In the genomic region with DNA sequence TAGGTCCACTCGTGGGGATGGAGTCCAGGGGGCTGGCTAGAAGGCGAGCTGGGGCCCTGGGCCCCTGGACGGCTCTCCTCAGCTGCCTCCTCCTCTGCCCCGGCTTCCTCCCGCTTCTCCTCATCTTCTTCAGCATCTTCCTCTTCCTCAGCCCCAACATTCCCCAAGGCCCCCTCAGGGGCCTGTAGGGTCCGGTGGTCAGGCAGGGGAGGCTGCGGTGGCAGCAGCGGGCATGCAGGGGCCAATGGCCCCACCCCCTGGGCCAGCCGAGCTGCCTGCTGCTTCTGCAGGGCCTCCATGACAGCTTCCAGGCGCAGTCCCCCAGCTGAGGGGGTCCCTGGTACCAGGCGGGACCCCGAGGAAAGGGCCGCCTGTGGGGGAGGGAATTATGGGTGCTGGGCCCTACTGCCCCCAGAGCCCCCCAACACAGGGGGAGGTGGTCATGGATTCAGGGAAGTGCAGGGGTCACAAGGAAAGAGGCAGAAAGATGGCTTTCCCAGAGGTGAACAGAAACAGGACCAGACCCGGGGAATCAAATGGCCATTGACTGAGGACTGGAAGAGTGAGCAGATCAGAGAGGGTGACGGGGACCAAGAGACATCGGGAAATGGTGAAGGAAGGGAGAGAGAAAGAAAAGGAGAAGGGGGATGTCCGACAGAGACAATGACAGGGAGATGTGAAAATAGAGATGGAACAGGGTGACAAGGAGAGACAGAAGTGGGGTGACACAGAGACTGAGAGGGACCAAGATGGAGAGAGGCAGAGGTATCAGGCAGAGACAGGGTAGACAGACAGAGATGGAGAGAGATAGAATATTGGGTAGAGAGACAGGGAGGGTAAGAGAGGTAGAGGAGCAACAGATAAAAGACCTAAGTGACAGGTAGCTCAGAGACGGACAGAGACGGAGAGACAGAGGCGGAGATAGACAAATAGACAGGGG, we compare ENCODE assay signal across 10 cellular contexts. TPM values are rescaled to one million over a fixed set of nuclear protein-coding genes. Genes with fewer than 3 reads are reported as not detected.
A peak's percentile ranks its signal among the peaks of the same experiment; 100 is the strongest.
DNase-seq lines count a peak whose midpoint lies in the region; ATAC-seq, FAIRE-seq and TF ChIP-seq lines count a peak whose summit lies in the region.
"Had no signal": no experiment of that assay in that cellular context is flagged by ENCODE, and none has a peak within 500 bp of the region (broad histone marks: within the 10 kb centered on the region; RNA-seq: fewer than 3 reads in every experiment).

No MANE protein-coding gene starts in this region.

- peak overlapping the region in 8 of 12 donors; percentile 11 to 57 (median 48) for H3K4me3 ChIP-seq in heart left ventricle
- H3K4me3 ChIP-seq in GM12878 = no peak overlapping the region; the same call in 1 of the 2 replicates
- peak overlapping the region; percentile 61 for H3K4me3 ChIP-seq in thoracic aorta

- peaks cover 17% of the 10 kb centered on the region for H3K4me1 Mint-ChIP-seq in memory B cell

- ATAC-seq in heart left ventricle (no peak), GM12878 (no peak), memory B cell (ENCODE audit: low read depth) (no peak), thoracic aorta (ENCODE audit: insufficient number of reproducible peaks, low FRiP score, low read depth) (no peak), HG03045 (IDR thresholded peaks at IDR 0.05; ENCODE audit: unreplicated experiment) (no peak)

- no peak overlapping the region for H2AFZ ChIP-seq in GM12878 (ENCODE audit: control insufficient read depth, low read depth, low read length)

- BruUV-seq in GM12878 (replicated peaks; lab: Mats Ljungman, UMichigan) = no TSS peak

- H3K9me3 ChIP-seq in heart left ventricle (no peaks in the 10 kb centered on the region), GM12878 (replicated peaks; ENCODE audit: control insufficient read depth, insufficient read depth, low read length) (no peaks in the 10 kb centered on the region), thoracic aorta (no peaks in the 10 kb centered on the region)

- RAD21 ChIA-PET in GM12878 (lab: Charles Lee; ENCODE audit: unreplicated experiment) = no interaction called here

- FAIRE-seq in GM12878 (lab: Jason Lieb, UNC) = no peak

- SMC1A ChIA-PET in GM12878 (lab: Charles Lee; ENCODE audit: uncharacterized antibody, unreplicated experiment) = interaction anchor here (0.6 kb wide), 1 partner anchor 10 kb away, joined by 3 read pairs; no protein-coding TSS in a partner anchor

- H3K27ac ChIP-seq in heart left ventricle (no peak overlapping the region), GM12878 (ENCODE audit: control insufficient read depth, insufficient read depth) (no peak overlapping the region), thoracic aorta (peak overlapping the region in 1 of 2 donors; percentile 44)

- CTCF ChIA-PET in GM12878 (lab: Yijun Ruan, JAX) = no interaction called here

- TF ChIP-seq RAD21 in GM12878 (IDR thresholded peaks at IDR 0.05; ENCODE audit: insufficient read depth, low read depth, low read length) = no peak

- POLR2A ChIA-PET in GM12878 (lab: Charles Lee) = no interaction called here

- peak overlapping the region; percentile 82 for H3K4me3 Mint-ChIP-seq in memory B cell

- TF ChIP-seq CTCF in heart left ventricle (IDR thresholded peaks at IDR 0.05) (no peak), GM12878 (IDR thresholded peaks at IDR 0.05 in 2 of 3, conservative IDR thresholded peaks at IDR 0.05 in 1 of 3; ENCODE audit: control insufficient read depth in 2 of 3, extremely low read depth in 1 of 3, insufficient read depth in 1 of 3, low read depth in 3 of 3, low read length in 3 of 3) (no peak), thoracic aorta (IDR thresholded peaks at IDR 0.05) (no peak)

- no peaks in the 10 kb centered on the region for H3K36me3 ChIP-seq in heart left ventricle
- H3K36me3 ChIP-seq in GM12878 (ENCODE audit: control insufficient read depth in 2 of 2, insufficient read depth in 2 of 2, low read length in 1 of 2) = no peaks in the 10 kb centered on the region
- H3K36me3 ChIP-seq in thoracic aorta = no peaks in the 10 kb centered on the region

- in situ Hi-C loops in GM12878 (cut with MboI) = no loop called here

- 0 out of 2 replicates have a peak overlapping the region, but pooled peaks have one; percentile 71 for H3K4me2 ChIP-seq in GM12878 (ENCODE audit: control insufficient read depth, insufficient read depth)

- H3K9me3 Mint-ChIP-seq in memory B cell = no peaks in the 10 kb centered on the region

- H3K27ac Mint-ChIP-seq in memory B cell = no peak overlapping the region

- no peaks in the 10 kb centered on the region for H3K79me2 ChIP-seq in GM12878 (ENCODE audit: control insufficient read depth, insufficient read depth, low read length)

- H3K9ac ChIP-seq in GM12878 (ENCODE audit: control insufficient read depth, insufficient read depth, low read length) = no peak overlapping the region

- no peak for TF ChIP-seq EP300 in GM12878 (IDR thresholded peaks at IDR 0.05; ENCODE audit: borderline replicate concordance in 1 of 2, control insufficient read depth in 1 of 2, low read depth in 2 of 2, low read length in 2 of 2)

- intact Hi-C loops in heart left ventricle (cut with DNase I) = no loop called here
- intact Hi-C loops in cardiac septum (cut with DNase I) = no loop called here
- intact Hi-C loops in GM12878 (cut with micrococcal nuclease; ENCODE audit: unreplicated experiment) = no loop called here

- WGBS in heart left ventricle, 4 donors = 36 to 46% (median 40%) methylated on average over 17 to 20 of the region's 20 CpGs
- WGBS in GM12878 (ENCODE audit: insufficient coverage, insufficient replicate concordance, low lambda C conversion rate, missing lambda C conversion rate) = 18% methylated on average over 20 of the region's 20 CpGs

- peaks cover 2% of the 10 kb centered on the region for H3K36me3 Mint-ChIP-seq in memory B cell

- DNase-seq in heart left ventricle = no peak
- DNase-seq in cardiac septum (ENCODE audit: low spot score) = no peak
- DNase-seq in GM12878 (ENCODE audit: low read depth, low spot score) = no peak
- DNase-seq in memory B cell (ENCODE audit: low spot score in 2 of 2) = no peak
- DNase-seq in thoracic aorta (ENCODE audit: low spot score) = no peak
- no peak for DNase-seq in ecto neural progenitor cell (ENCODE audit: low spot score)
- no peak for DNase-seq in NCI-H187 treated with DMSO at 0.1 percent for 48 hours (lab: John Stamatoyannopoulos, UW)
- DNase-seq: kidney glomerular epithelial cell, NCI-H1417 treated with DMSO at 0.1 percent for 48 hours had no signal

- peaks cover 30% of the 10 kb centered on the region for H3K27me3 Mint-ChIP-seq in memory B cell

- no peak for TF ChIP-seq POLR2A in heart left ventricle (IDR thresholded peaks at IDR 0.05)
- no peak for TF ChIP-seq POLR2A in GM12878 (IDR thresholded peaks at IDR 0.05; ENCODE audit: low read depth, low read length)

- H4K20me1 ChIP-seq in GM12878 (ENCODE audit: control insufficient read depth, insufficient read depth) = no peaks in the 10 kb centered on the region; the same call in 1 of the 2 replicates

- H3K27me3 ChIP-seq in heart left ventricle (peaks cover 35 to 79% (median 66%) of the 10 kb centered on the region in 9 donors), GM12878 (replicated peaks in 1 of 2; ENCODE audit: control insufficient read depth in 2 of 2, insufficient read depth in 2 of 2, low read length in 1 of 2) (peaks cover 14 to 22% of the 10 kb centered on the region in 2 experiments), thoracic aorta (replicated peaks; ENCODE audit: insufficient read depth) (peaks cover 29% of the 10 kb centered on the region)

- H3K4me1 ChIP-seq in heart left ventricle (peaks cover 0 to 29% (median 13%) of the 10 kb centered on the region in 12 donors), GM12878 (ENCODE audit: control insufficient read depth, insufficient read depth, low read length) (peaks cover 4% of the 10 kb centered on the region; the same call in 1 of the 2 replicates), thoracic aorta (ENCODE audit: control insufficient read depth in 1 of 2, low read depth in 2 of 2) (peaks cover 3 to 29% of the 10 kb centered on the region in 2 donors)

RNA-seq across cellular contexts. Expression of a gene that starts 0.9 kb away (rescaled TPM):
- total RNA-seq in heart left ventricle (under 1 TPM in 1 of 9 donors, not detected in 8; 0.20 TPM), cardiac septum (not detected), GM12878 (2014; rRNA removed) (not detected in 2 replicates), GM12878 (2014; rRNA removed; fragmentation: Illumina TruSeq; extraction: Trizol) (not detected in 2 replicates), GM12878 (2021) (0.24 TPM in 1 of 2 replicates, not detected in the other), thoracic aorta (not detected)
- polyA plus RNA-seq in heart left ventricle (not detected), GM12878 (2011; rRNA removed) (not detected in 2 replicates), GM12878 (2014; fragmentation: Illumina TruSeq; extraction: Trizol) (not detected in 2 replicates), GM12878 (2014; fragmentation: Nextera tagmentation; extraction: Ambion mirVana) (not detected), GM12878 (2014; rRNA removed) (not detected in 2 replicates), GM12878 (2016; fragmentation: Nextera tagmentation; extraction: Ambion mirVana) (not detected)
- total RNA-seq in GM12878 (2013; cell fraction: nucleolus; rRNA removed) = 0.38 TPM in 1 of 2 replicates, not detected in the other
- polyA plus RNA-seq in GM12878 (2011; ENCODE audit: low read depth) = not detected
- polyA plus RNA-seq in GM12878 (2011; cell fraction: cytosol; rRNA removed) = not detected in 2 replicates
- 0.07 TPM in 1 of 2 replicates, not detected in the other for polyA plus RNA-seq in GM12878 (2011; cell fraction: nucleus; rRNA removed)
- not detected in 2 replicates for polyA plus RNA-seq in GM12878 (2012)
- not detected in 2 replicates for polyA minus RNA-seq in GM12878 (2011; rRNA and poly(A)+ RNA removed)
- polyA minus RNA-seq in GM12878 (2011; cell fraction: cytosol; rRNA and poly(A)+ RNA removed) = not detected in 2 replicates
- polyA minus RNA-seq in GM12878 (2011; cell fraction: nucleus; rRNA and poly(A)+ RNA removed) = not detected in 2 replicates

RNA-seq across cellular contexts. Expression of a gene that starts 7.7 kb away (rescaled TPM):
- total RNA-seq in heart left ventricle (100 to 1,000 TPM; 104 to 155 (median 125) TPM), cardiac septum (101 TPM), GM12878 (2014; rRNA removed) (87.3 and 103 TPM in 2 replicates), GM12878 (2014; rRNA removed; fragmentation: Illumina TruSeq; extraction: Trizol) (43.2 and 45.6 TPM in 2 replicates), GM12878 (2021) (74.6 and 79.1 TPM in 2 replicates), thoracic aorta (10 to 100 TPM; 48.1 to 70.4 TPM)
- polyA plus RNA-seq in heart left ventricle (100 to 1,000 TPM in 1 of 2 donors, 10 to 100 TPM in 1; 73.8 to 118 TPM), GM12878 (2011; rRNA removed) (56.5 and 75.6 TPM in 2 replicates), GM12878 (2014; fragmentation: Illumina TruSeq; extraction: Trizol) (26.9 and 57.8 TPM in 2 replicates), GM12878 (2014; fragmentation: Nextera tagmentation; extraction: Ambion mirVana) (10 to 100 TPM; 19.0 to 52.0 TPM), GM12878 (2014; rRNA removed) (66.7 and 68.0 TPM in 2 replicates), GM12878 (2016; fragmentation: Nextera tagmentation; extraction: Ambion mirVana) (100 to 1,000 TPM; 101 to 120 TPM)
- total RNA-seq in GM12878 (2013; cell fraction: nucleolus; rRNA removed) = 18.1 and 20.7 TPM in 2 replicates
- polyA plus RNA-seq in GM12878 (2011; ENCODE audit: low read depth) = 115 TPM
- 102 TPM in 2 replicates for polyA plus RNA-seq in GM12878 (2011; cell fraction: cytosol; rRNA removed)
- polyA plus RNA-seq in GM12878 (2011; cell fraction: nucleus; rRNA removed) = 94.9 and 105 TPM in 2 replicates
- polyA plus RNA-seq in GM12878 (2012) = 101 and 126 TPM in 2 replicates
- polyA minus RNA-seq in GM12878 (2011; rRNA and poly(A)+ RNA removed) = 45.4 and 61.2 TPM in 2 replicates
- 12.0 and 16.7 TPM in 2 replicates for polyA minus RNA-seq in GM12878 (2011; cell fraction: cytosol; rRNA and poly(A)+ RNA removed)
- 24.7 and 43.0 TPM in 2 replicates for polyA minus RNA-seq in GM12878 (2011; cell fraction: nucleus; rRNA and poly(A)+ RNA removed)

RNA-seq across cellular contexts. Expression of a gene that starts 9.6 kb away (rescaled TPM):
- 10 to 100 TPM; 17.0 to 40.8 (median 24.9) TPM for total RNA-seq in heart left ventricle
- 10 to 100 TPM; 21.1 to 55.3 TPM for polyA plus RNA-seq in heart left ventricle
- total RNA-seq in cardiac septum = 25.8 TPM
- total RNA-seq in GM12878 (2013; cell fraction: nucleolus; rRNA removed) = 24.8 and 27.0 TPM in 2 replicates
- 65.4 and 77.9 TPM in 2 replicates for total RNA-seq in GM12878 (2014; rRNA removed)
- total RNA-seq in GM12878 (2014; rRNA removed; fragmentation: Illumina TruSeq; extraction: Trizol) = 38.6 and 44.3 TPM in 2 replicates
- total RNA-seq in GM12878 (2021) = 61.5 and 63.0 TPM in 2 replicates
- 16.1 TPM for polyA plus RNA-seq in GM12878 (2011; ENCODE audit: low read depth)
- polyA plus RNA-seq in GM12878 (2011; rRNA removed) = 7.6 and 12.9 TPM in 2 replicates
- 21.5 and 23.4 TPM in 2 replicates for polyA plus RNA-seq in GM12878 (2011; cell fraction: cytosol; rRNA removed)
- polyA plus RNA-seq in GM12878 (2011; cell fraction: nucleus; rRNA removed) = 13.0 and 13.5 TPM in 2 replicates
- polyA plus RNA-seq in GM12878 (2012) = 25.7 and 30.6 TPM in 2 replicates
- polyA plus RNA-seq in GM12878 (2014; fragmentation: Illumina TruSeq; extraction: Trizol) = 64.7 and 76.0 TPM in 2 replicates
- polyA plus RNA-seq in GM12878 (2014; fragmentation: Nextera tagmentation; extraction: Ambion mirVana) = 10 to 100 TPM in 1 of 2 experiments, 1 to 10 TPM in 1; 7.1 to 19.6 TPM
- 81.4 and 82.9 TPM in 2 replicates for polyA plus RNA-seq in GM12878 (2014; rRNA removed)
- polyA plus RNA-seq in GM12878 (2016; fragmentation: Nextera tagmentation; extraction: Ambion mirVana) = 100 to 1,000 TPM; 110 to 133 TPM
- 13.1 and 18.7 TPM in 2 replicates for polyA minus RNA-seq in GM12878 (2011; rRNA and poly(A)+ RNA removed)
- polyA minus RNA-seq in GM12878 (2011; cell fraction: cytosol; rRNA and poly(A)+ RNA removed) = 6.5 and 10.2 TPM in 2 replicates
- polyA minus RNA-seq in GM12878 (2011; cell fraction: nucleus; rRNA and poly(A)+ RNA removed) = 11.7 and 17.3 TPM in 2 replicates
- 100 to 1,000 TPM in 1 of 2 donors, 10 to 100 TPM in 1; 77.0 to 131 TPM for total RNA-seq in thoracic aorta

RNA-seq across cellular contexts. Expression of a gene that starts 16.1 kb away (rescaled TPM):
- total RNA-seq in heart left ventricle (10 to 100 TPM; 22.5 to 79.2 (median 38.3) TPM), cardiac septum (39.4 TPM), GM12878 (2014; rRNA removed) (28.0 and 30.2 TPM in 2 replicates), GM12878 (2014; rRNA removed; fragmentation: Illumina TruSeq; extraction: Trizol) (14.0 and 14.3 TPM in 2 replicates), GM12878 (2021) (18.4 and 19.0 TPM in 2 replicates), thoracic aorta (1 to 10 TPM; 5.5 to 8.7 TPM)
- polyA plus RNA-seq in heart left ventricle (10 to 100 TPM; 31.7 to 59.9 TPM), GM12878 (2011; rRNA removed) (7.8 and 12.9 TPM in 2 replicates), GM12878 (2014; fragmentation: Illumina TruSeq; extraction: Trizol) (2.9 and 8.5 TPM in 2 replicates), GM12878 (2014; fragmentation: Nextera tagmentation; extraction: Ambion mirVana) (10 to 100 TPM in 1 of 2 experiments, 1 to 10 TPM in 1; 7.7 to 14.7 TPM), GM12878 (2014; rRNA removed) (26.6 and 36.3 TPM in 2 replicates), GM12878 (2016; fragmentation: Nextera tagmentation; extraction: Ambion mirVana) (10 to 100 TPM; 26.1 to 26.2 TPM)
- 4.4 and 4.6 TPM in 2 replicates for total RNA-seq in GM12878 (2013; cell fraction: nucleolus; rRNA removed)
- polyA plus RNA-seq in GM12878 (2011; ENCODE audit: low read depth) = 13.4 TPM
- 21.4 and 28.8 TPM in 2 replicates for polyA plus RNA-seq in GM12878 (2011; cell fraction: cytosol; rRNA removed)
- polyA plus RNA-seq in GM12878 (2011; cell fraction: nucleus; rRNA removed) = 14.0 and 15.5 TPM in 2 replicates
- 19.2 and 20.0 TPM in 2 replicates for polyA plus RNA-seq in GM12878 (2012)
- polyA minus RNA-seq in GM12878 (2011; rRNA and poly(A)+ RNA removed) = 4.2 and 11.9 TPM in 2 replicates
- 2.8 and 3.3 TPM in 2 replicates for polyA minus RNA-seq in GM12878 (2011; cell fraction: cytosol; rRNA and poly(A)+ RNA removed)
- polyA minus RNA-seq in GM12878 (2011; cell fraction: nucleus; rRNA and poly(A)+ RNA removed) = 6.5 and 9.3 TPM in 2 replicates

RNA-seq across cellular contexts. Expression of a gene that starts 18.5 kb away (rescaled TPM):
- total RNA-seq in heart left ventricle = 10 to 100 TPM; 33.2 to 67.9 (median 41.2) TPM
- 10 to 100 TPM; 16.8 to 44.5 TPM for polyA plus RNA-seq in heart left ventricle
- 42.4 TPM for total RNA-seq in cardiac septum
- 127 and 128 TPM in 2 replicates for total RNA-seq in GM12878 (2013; cell fraction: nucleolus; rRNA removed)
- 30.3 and 31.0 TPM in 2 replicates for total RNA-seq in GM12878 (2014; rRNA removed)
- 9.3 and 10.3 TPM in 2 replicates for total RNA-seq in GM12878 (2014; rRNA removed; fragmentation: Illumina TruSeq; extraction: Trizol)
- total RNA-seq in GM12878 (2021) = 26.2 and 30.8 TPM in 2 replicates
- polyA plus RNA-seq in GM12878 (2011; ENCODE audit: low read depth) = 15.7 TPM
- 10.5 and 21.6 TPM in 2 replicates for polyA plus RNA-seq in GM12878 (2011; rRNA removed)
- 15.5 and 19.7 TPM in 2 replicates for polyA plus RNA-seq in GM12878 (2011; cell fraction: cytosol; rRNA removed)
- 216 and 276 TPM in 2 replicates for polyA plus RNA-seq in GM12878 (2011; cell fraction: nucleus; rRNA removed)
- polyA plus RNA-seq in GM12878 (2012) = 23.4 and 28.6 TPM in 2 replicates
- 14.5 and 16.9 TPM in 2 replicates for polyA plus RNA-seq in GM12878 (2014; fragmentation: Illumina TruSeq; extraction: Trizol)
- 10 to 100 TPM; 22.8 to 24.9 TPM for polyA plus RNA-seq in GM12878 (2014; fragmentation: Nextera tagmentation; extraction: Ambion mirVana)
- polyA plus RNA-seq in GM12878 (2014; rRNA removed) = 30.2 and 41.6 TPM in 2 replicates
- polyA plus RNA-seq in GM12878 (2016; fragmentation: Nextera tagmentation; extraction: Ambion mirVana) = 10 to 100 TPM; 28.8 to 34.1 TPM
- polyA minus RNA-seq in GM12878 (2011; rRNA and poly(A)+ RNA removed) = 19.0 and 27.7 TPM in 2 replicates
- 6.3 and 7.0 TPM in 2 replicates for polyA minus RNA-seq in GM12878 (2011; cell fraction: cytosol; rRNA and poly(A)+ RNA removed)
- 82.2 and 106 TPM in 2 replicates for polyA minus RNA-seq in GM12878 (2011; cell fraction: nucleus; rRNA and poly(A)+ RNA removed)
- total RNA-seq in thoracic aorta = 10 to 100 TPM; 67.7 to 78.4 TPM
